In genomic region chr2:39455826-39456225, GRCh38 we compare ENCODE assay signal across 18 cellular contexts. TPM values are rescaled to one million over a fixed set of nuclear protein-coding genes. Genes with fewer than 3 reads are reported as not detected.
A peak's percentile ranks its signal among the peaks of the same experiment; 100 is the strongest.
DNase-seq lines count a peak whose midpoint lies in the region; ATAC-seq and TF ChIP-seq lines count a peak whose summit lies in the region.
"Had no signal": no experiment of that assay in that cellular context is flagged by ENCODE, and none has a peak within 500 bp of the region (broad histone marks: within the 10 kb centered on the region; RNA-seq: fewer than 3 reads in every experiment).

No MANE protein-coding gene starts in this region.

- H3K79me1 ChIP-seq in trophoblast cell (ENCODE audit: low read length): no peaks in the 10 kb centered on the region

- H3K27me3 ChIP-seq in Panc1 (ENCODE audit: control insufficient read depth, insufficient read depth, low read length): no peaks in the 10 kb centered on the region
- no peaks in the 10 kb centered on the region for H3K27me3 ChIP-seq in trophoblast cell (ENCODE audit: insufficient read depth, low read length)
- H3K27me3 ChIP-seq: MG63 had no signal

- H4K20me1 ChIP-seq in OCI-LY7 (ENCODE audit: insufficient read depth, low read length): no peaks in the 10 kb centered on the region

- H3K79me2 ChIP-seq in trophoblast cell (ENCODE audit: control insufficient read depth, insufficient read depth, low read length, poor library complexity) (no peaks in the 10 kb centered on the region), OCI-LY7 (ENCODE audit: insufficient read depth, low read depth, low read length) (no peaks in the 10 kb centered on the region)

- H3K4me1 ChIP-seq in Panc1 (ENCODE audit: control insufficient read depth, insufficient read depth, low read length) (no peaks in the 10 kb centered on the region), trophoblast cell (ENCODE audit: control insufficient read depth in 1 of 2, insufficient read depth in 2 of 2, low read length in 2 of 2) (no peaks in the 10 kb centered on the region), OCI-LY7 (ENCODE audit: insufficient read depth, low read length, poor library complexity, severe bottlenecking) (no peaks in the 10 kb centered on the region)
- H3K4me1 ChIP-seq: Caco-2 had no signal

- no peak overlapping the region for H3K14ac ChIP-seq in trophoblast cell (ENCODE audit: low read length)

- no peak overlapping the region for H2BK12ac ChIP-seq in trophoblast cell (ENCODE audit: low read length)

- H3K9me2 ChIP-seq in OCI-LY7 (ENCODE audit: insufficient read depth, low read length): no peaks in the 10 kb centered on the region
- H3K9me2 ChIP-seq: SK-N-SH had no signal

- H3K4me2 ChIP-seq in trophoblast cell (ENCODE audit: low read length) (no peak overlapping the region), OCI-LY7 (ENCODE audit: low read length) (no peak overlapping the region)
- H3K4me2 ChIP-seq: SK-N-SH had no signal

- H3K4me3 ChIP-seq in Panc1 (ENCODE audit: low read depth in 2 of 2, low read length in 2 of 2): no peak overlapping the region
- H3K4me3 ChIP-seq in choroid plexus epithelial cell (ENCODE audit: low read depth, low read length): no peak overlapping the region
- H3K4me3 ChIP-seq in trophoblast cell (ENCODE audit: low read depth, low read length): no peak overlapping the region
- no peak overlapping the region for H3K4me3 ChIP-seq in OCI-LY7 (ENCODE audit: low read depth, low read length, poor library complexity, severe bottlenecking)
- H3K4me3 ChIP-seq: MG63 had no signal

- H3K9me3 ChIP-seq in Panc1 (ENCODE audit: control insufficient read depth, insufficient read depth, low read depth, low read length): no peaks in the 10 kb centered on the region
- H3K9me3 ChIP-seq in trophoblast cell (ENCODE audit: insufficient read depth, low read depth, low read length): no peaks in the 10 kb centered on the region
- H3K9me3 ChIP-seq in OCI-LY7 (ENCODE audit: low read length): no peaks in the 10 kb centered on the region
- H3K9me3 ChIP-seq: Caco-2 had no signal

- in situ Hi-C loops in Panc1 (cut with HindIII; ENCODE audit: low pct_unique_long_range_greater_than_20kb, low sequenced_read_pairs): no loop called here

- CTCF ChIA-PET in Panc1 (lab: Charles Lee) (no interaction called here), OCI-LY7 (lab: Charles Lee; ENCODE audit: unreplicated experiment) (no interaction called here)

- H3K36me3 ChIP-seq in Panc1 (ENCODE audit: control insufficient read depth, insufficient read depth, low read length) (no peaks in the 10 kb centered on the region), trophoblast cell (ENCODE audit: control insufficient read depth in 1 of 2, insufficient read depth in 2 of 2, low read length in 2 of 2) (peaks cover 2% of the 10 kb centered on the region in 2 experiments), OCI-LY7 (ENCODE audit: insufficient read depth, low read length) (no peaks in the 10 kb centered on the region)
- H3K36me3 ChIP-seq: MG63 had no signal

- H3K27ac ChIP-seq in Panc1 (ENCODE audit: low read length) (no peak overlapping the region), trophoblast cell (ENCODE audit: low read depth, low read length) (no peak overlapping the region), OCI-LY7 (ENCODE audit: low read depth, low read length, poor library complexity, severe bottlenecking) (no peak overlapping the region)

- H3K23ac ChIP-seq in trophoblast cell (ENCODE audit: low read length): no peak overlapping the region

- no peak overlapping the region for H4K8ac ChIP-seq in trophoblast cell (ENCODE audit: low read depth, low read length)

- H2BK120ac ChIP-seq in trophoblast cell (ENCODE audit: insufficient read depth, low read length, poor library complexity): no peak overlapping the region

- BruUV-seq in Panc1 (replicated peaks; lab: Mats Ljungman, UMichigan) (TSS peak; percentile 27), OCI-LY7 (replicated peaks; lab: Mats Ljungman, UMichigan) (no TSS peak)

- H2AFZ ChIP-seq in trophoblast cell (ENCODE audit: insufficient read depth, low read length, poor library complexity) (no peak overlapping the region), OCI-LY7 (ENCODE audit: low read length) (no peak overlapping the region)

- DNase-seq in EL: peak; percentile 72
- DNase-seq in Panc1 (ENCODE audit: low read depth, low spot score): no peak
- peak; percentile 82 for DNase-seq in choroid plexus epithelial cell (ENCODE audit: low read depth)
- peak; percentile 46 to 89 for DNase-seq in trophoblast cell
- no peak for DNase-seq in NCI-H345 treated with DMSO at 0.1 percent for 48 hours (lab: John Stamatoyannopoulos, UW; ENCODE audit: unreplicated experiment)
- DNase-seq in D341Med (ENCODE audit: low spot score): no peak
- no peak for DNase-seq in HPDE6-E6E7 (ENCODE audit: extremely low spot score)
- no peak for DNase-seq in OCI-LY7 (ENCODE audit: low spot score)
- DNase-seq: Caco-2; CD4-positive, CD25-positive, alpha-beta regulatory T cell; GOT3; MG63; NCI-H1092; NCI-H146; NCI-H2081; NCI-H524 treated with DMSO at 0.1 percent for 48 hours; SHP77; SK-N-SH had no signal

- H4K91ac ChIP-seq in trophoblast cell (ENCODE audit: low read depth, low read length): no peak overlapping the region

- H2BK5ac ChIP-seq in trophoblast cell (ENCODE audit: low read depth, low read length, poor library complexity): no peak overlapping the region

- no peak overlapping the region for H4K12ac ChIP-seq in trophoblast cell (ENCODE audit: low read depth, low read length)

- ATAC-seq in Panc1: no peak

- H3K4ac ChIP-seq in trophoblast cell (ENCODE audit: low read depth, low read length): no peak overlapping the region

- no CpG with 5 or more reads among the region's 2 CpGs for WGBS in trophoblast cell (ENCODE audit: extremely low coverage, insufficient coverage, insufficient read length)

- no peak overlapping the region for H2AK5ac ChIP-seq in trophoblast cell (ENCODE audit: low read length)

- H3K9ac ChIP-seq in trophoblast cell (ENCODE audit: low read length): no peak overlapping the region
- H3K9ac ChIP-seq: SK-N-SH had no signal

- TF ChIP-seq CTCF in Panc1 (IDR thresholded peaks at IDR 0.05): no peak
- no peak for TF ChIP-seq CTCF in choroid plexus epithelial cell (conservative IDR thresholded peaks at IDR 0.05; ENCODE audit: low read depth, low read length)
- no peak for TF ChIP-seq CTCF in OCI-LY7 (conservative IDR thresholded peaks at IDR 0.05; ENCODE audit: low read length)

- intact Hi-C loops in Panc1 (cut with micrococcal nuclease; ENCODE audit: unreplicated experiment): no loop called here
- intact Hi-C loops in OCI-LY7 (cut with micrococcal nuclease; ENCODE audit: unreplicated experiment): no loop called here

- POLR2A ChIA-PET in Panc1 (lab: Charles Lee) (no interaction called here), OCI-LY7 (lab: Charles Lee) (no interaction called here)

- no peak overlapping the region for H3K18ac ChIP-seq in trophoblast cell (ENCODE audit: low read length)

RNA-seq across cellular contexts. Expression of gene MAP4K3, which starts 18.7 kb away (rescaled TPM):
- total RNA-seq in Panc1 (2021; ENCODE audit: unreplicated experiment) (26.6 TPM), OCI-LY7 (2022) (17.5 and 19.1 TPM in 2 replicates)
- polyA plus RNA-seq in Panc1 (2012; ENCODE audit: insufficient read length): 9.0 TPM
- 24.7 and 24.8 TPM in 2 replicates for polyA plus RNA-seq in trophoblast cell (2013)
- total RNA-seq in OCI-LY7 (2014; rRNA removed; shearing (Covaris generic)): 10.7 and 12.4 TPM in 2 replicates

Comparison
In these comparisons a context has a peak if more than half of its experiments do, and no peak if none do; other contexts are left out.
1. DNase-seq: peak in EL (single experiment), choroid plexus epithelial cell (single experiment) and trophoblast cell (2 of 2); none in Panc1 (single experiment), NCI-H345 treated with DMSO at 0.1 percent for 48 hours (single experiment), D341Med (single experiment), HPDE6-E6E7 (single experiment) and OCI-LY7 (single experiment).